In genomic region chr5:160643588-160643987, GRCh38 we compare ENCODE assay signal across 24 cellular contexts.
DNase-seq lines count a peak whose midpoint lies in the region; ATAC-seq lines count a peak whose summit lies in the region.
"Had no signal": no experiment of that assay in that cellular context is flagged by ENCODE, and none has a peak within 500 bp of the region (broad histone marks: within the 10 kb centered on the region; RNA-seq: fewer than 3 reads in every experiment).

No MANE protein-coding gene starts in this region.

- peak; percentile 69 for DNase-seq in CD1c-positive myeloid dendritic cell (ENCODE audit: extremely low spot score)
- peak; percentile 44 to 60 for DNase-seq in Kasumi-1 (lab: John Stamatoyannopoulos, UW)
- peak; percentile 29 for DNase-seq in OCI-M1 (lab: John Stamatoyannopoulos, UW)
- DNase-seq in medulla oblongata (ENCODE audit: extremely low spot score), result peak; percentile 16
- no peak for DNase-seq in activated CD4-positive, CD25-positive, alpha-beta regulatory T cell (lab: John Stamatoyannopoulos, UW)
- no peak for DNase-seq in stimulated activated naive CD8-positive, alpha-beta T cell treated with anti-CD3 and anti-CD28 coated beads, Interleukin-15, Interleukin-2, amounts not matched to agents 100 U/mL and 50 U/mL, for 24 hours
- no peak for DNase-seq in ecto neural progenitor cell (ENCODE audit: low spot score)
- DNase-seq: AML-193; CD8-positive, alpha-beta T cell; DMS 273 treated with DMSO at 0.1 percent for 48 hours; DMS79; EL; GF-D8; H9; NCI-H1048; NCI-H1417; NCI-H1694 treated with DMSO at 0.1 percent for 48 hours; NCI-H2081; NCI-H2227 treated with DMSO at 0.1 percent for 48 hours; NCI-H526 treated with DMSO at 0.1 percent for 48 hours; PC-3; T-helper 2 cell had no signal

- no peak for ATAC-seq in stimulated activated naive CD8-positive, alpha-beta T cell treated with anti-CD3 and anti-CD28 coated beads, Interleukin-15, Interleukin-2, amounts not matched to agents 100 U/mL and 50 U/mL, for 24 hours
- ATAC-seq: A549; CD8-positive, alpha-beta T cell; GM23338; PC-3 had no signal

Comparison
In these comparisons a context has a peak if more than half of its experiments do, and no peak if none do; other contexts are left out.
1. DNase-seq: peak in CD1c-positive myeloid dendritic cell (single experiment), Kasumi-1 (2 of 2), OCI-M1 (single experiment) and medulla oblongata (single experiment); none in activated CD4-positive, CD25-positive, alpha-beta regulatory T cell (0 of 4), stimulated activated naive CD8-positive, alpha-beta T cell treated with anti-CD3 and anti-CD28 coated beads, Interleukin-15, Interleukin-2, amounts not matched to agents 100 U/mL and 50 U/mL, for 24 hours (single experiment) and ecto neural progenitor cell (single experiment).